ENCODE assay signal across 1 cellular context in genomic region chr6:26389349-26389799, GRCh38.
TF ChIP-seq lines count a peak whose summit lies in the region.

No MANE protein-coding gene starts in this region.

TF ChIP-seq in K562, 482 proteins besides CTCF, POLR2A, EP300 and RAD21 (continued from another document and continues in another):
- TF ChIP-seq, protein P1, sequence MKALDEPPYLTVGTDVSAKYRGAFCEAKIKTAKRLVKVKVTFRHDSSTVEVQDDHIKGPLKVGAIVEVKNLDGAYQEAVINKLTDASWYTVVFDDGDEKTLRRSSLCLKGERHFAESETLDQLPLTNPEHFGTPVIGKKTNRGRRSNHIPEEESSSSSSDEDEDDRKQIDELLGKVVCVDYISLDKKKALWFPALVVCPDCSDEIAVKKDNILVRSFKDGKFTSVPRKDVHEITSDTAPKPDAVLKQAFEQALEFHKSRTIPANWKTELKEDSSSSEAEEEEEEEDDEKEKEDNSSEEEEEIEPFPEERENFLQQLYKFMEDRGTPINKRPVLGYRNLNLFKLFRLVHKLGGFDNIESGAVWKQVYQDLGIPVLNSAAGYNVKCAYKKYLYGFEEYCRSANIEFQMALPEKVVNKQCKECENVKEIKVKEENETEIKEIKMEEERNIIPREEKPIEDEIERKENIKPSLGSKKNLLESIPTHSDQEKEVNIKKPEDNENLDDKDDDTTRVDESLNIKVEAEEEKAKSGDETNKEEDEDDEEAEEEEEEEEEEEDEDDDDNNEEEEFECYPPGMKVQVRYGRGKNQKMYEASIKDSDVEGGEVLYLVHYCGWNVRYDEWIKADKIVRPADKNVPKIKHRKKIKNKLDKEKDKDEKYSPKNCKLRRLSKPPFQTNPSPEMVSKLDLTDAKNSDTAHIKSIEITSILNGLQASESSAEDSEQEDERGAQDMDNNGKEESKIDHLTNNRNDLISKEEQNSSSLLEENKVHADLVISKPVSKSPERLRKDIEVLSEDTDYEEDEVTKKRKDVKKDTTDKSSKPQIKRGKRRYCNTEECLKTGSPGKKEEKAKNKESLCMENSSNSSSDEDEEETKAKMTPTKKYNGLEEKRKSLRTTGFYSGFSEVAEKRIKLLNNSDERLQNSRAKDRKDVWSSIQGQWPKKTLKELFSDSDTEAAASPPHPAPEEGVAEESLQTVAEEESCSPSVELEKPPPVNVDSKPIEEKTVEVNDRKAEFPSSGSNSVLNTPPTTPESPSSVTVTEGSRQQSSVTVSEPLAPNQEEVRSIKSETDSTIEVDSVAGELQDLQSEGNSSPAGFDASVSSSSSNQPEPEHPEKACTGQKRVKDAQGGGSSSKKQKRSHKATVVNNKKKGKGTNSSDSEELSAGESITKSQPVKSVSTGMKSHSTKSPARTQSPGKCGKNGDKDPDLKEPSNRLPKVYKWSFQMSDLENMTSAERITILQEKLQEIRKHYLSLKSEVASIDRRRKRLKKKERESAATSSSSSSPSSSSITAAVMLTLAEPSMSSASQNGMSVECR (CRISPR knock-in tag; IDR thresholded peaks at IDR 0.05) = no peak
- TF ChIP-seq ZBTB40 (IDR thresholded peaks at IDR 0.05) (no peak), ZBTB40 (CRISPR knock-in tag; IDR thresholded peaks at IDR 0.05) (no peak), CBX1 (IDR thresholded peaks at IDR 0.05; ENCODE audit: low read depth) (no peak), TCF7L2 (IDR thresholded peaks at IDR 0.05; ENCODE audit: low read depth, low read length) (no peak), NCOR1 (IDR thresholded peaks at IDR 0.05) (no peak), SIN3B (IDR thresholded peaks at IDR 0.05; ENCODE audit: low read depth) (no peak), EHMT2 (IDR thresholded peaks at IDR 0.05) (peak; percentile 56; the same call in 1 of the 2 replicates), MCM3 (IDR thresholded peaks at IDR 0.05) (no peak), NFIX (CRISPR knock-in tag; IDR thresholded peaks at IDR 0.05; ENCODE audit: low read depth) (no peak), LEF1 (IDR thresholded peaks at IDR 0.05) (no peak), DMBX1 (CRISPR knock-in tag; IDR thresholded peaks at IDR 0.05; ENCODE audit: borderline replicate concordance) (no peak), NFE2 (IDR thresholded peaks at IDR 0.05; ENCODE audit: low read depth) (peak; percentile 62), PHF8 (IDR thresholded peaks at IDR 0.05; ENCODE audit: borderline replicate concordance, low read length) (no peak), ZNF583 (CRISPR knock-in tag; IDR thresholded peaks at IDR 0.05) (no peak), PTTG1 (tag; IDR thresholded peaks at IDR 0.05; ENCODE audit: low read depth) (no peak), CSDE1 (IDR thresholded peaks at IDR 0.05) (no peak), KDM1A (IDR thresholded peaks at IDR 0.05) (peak; percentile 24 to 31; a peak in 1 of 4 replicates), ZNF398 (CRISPR knock-in tag; IDR thresholded peaks at IDR 0.05) (no peak), ZNF277 (CRISPR knock-in tag; IDR thresholded peaks at IDR 0.05; ENCODE audit: borderline replicate concordance) (no peak), TGIF2 (CRISPR knock-in tag; IDR thresholded peaks at IDR 0.05) (no peak), NR3C1 (CRISPR knock-in tag; IDR thresholded peaks at IDR 0.05) (no peak), MAFK (IDR thresholded peaks at IDR 0.05; ENCODE audit: low read length) (peak; percentile 96), L3MBTL2 (IDR thresholded peaks at IDR 0.05) (no peak)
- TF ChIP-seq, protein P2, sequence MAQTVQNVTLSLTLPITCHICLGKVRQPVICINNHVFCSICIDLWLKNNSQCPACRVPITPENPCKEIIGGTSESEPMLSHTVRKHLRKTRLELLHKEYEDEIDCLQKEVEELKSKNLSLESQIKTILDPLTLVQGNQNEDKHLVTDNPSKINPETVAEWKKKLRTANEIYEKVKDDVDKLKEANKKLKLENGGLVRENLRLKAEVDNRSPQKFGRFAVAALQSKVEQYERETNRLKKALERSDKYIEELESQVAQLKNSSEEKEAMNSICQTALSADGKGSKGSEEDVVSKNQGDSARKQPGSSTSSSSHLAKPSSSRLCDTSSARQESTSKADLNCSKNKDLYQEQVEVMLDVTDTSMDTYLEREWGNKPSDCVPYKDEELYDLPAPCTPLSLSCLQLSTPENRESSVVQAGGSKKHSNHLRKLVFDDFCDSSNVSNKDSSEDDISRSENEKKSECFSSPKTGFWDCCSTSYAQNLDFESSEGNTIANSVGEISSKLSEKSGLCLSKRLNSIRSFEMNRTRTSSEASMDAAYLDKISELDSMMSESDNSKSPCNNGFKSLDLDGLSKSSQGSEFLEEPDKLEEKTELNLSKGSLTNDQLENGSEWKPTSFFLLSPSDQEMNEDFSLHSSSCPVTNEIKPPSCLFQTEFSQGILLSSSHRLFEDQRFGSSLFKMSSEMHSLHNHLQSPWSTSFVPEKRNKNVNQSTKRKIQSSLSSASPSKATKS (CRISPR knock-in tag; IDR thresholded peaks at IDR 0.05) = no peak
- TF ChIP-seq, protein P3, sequence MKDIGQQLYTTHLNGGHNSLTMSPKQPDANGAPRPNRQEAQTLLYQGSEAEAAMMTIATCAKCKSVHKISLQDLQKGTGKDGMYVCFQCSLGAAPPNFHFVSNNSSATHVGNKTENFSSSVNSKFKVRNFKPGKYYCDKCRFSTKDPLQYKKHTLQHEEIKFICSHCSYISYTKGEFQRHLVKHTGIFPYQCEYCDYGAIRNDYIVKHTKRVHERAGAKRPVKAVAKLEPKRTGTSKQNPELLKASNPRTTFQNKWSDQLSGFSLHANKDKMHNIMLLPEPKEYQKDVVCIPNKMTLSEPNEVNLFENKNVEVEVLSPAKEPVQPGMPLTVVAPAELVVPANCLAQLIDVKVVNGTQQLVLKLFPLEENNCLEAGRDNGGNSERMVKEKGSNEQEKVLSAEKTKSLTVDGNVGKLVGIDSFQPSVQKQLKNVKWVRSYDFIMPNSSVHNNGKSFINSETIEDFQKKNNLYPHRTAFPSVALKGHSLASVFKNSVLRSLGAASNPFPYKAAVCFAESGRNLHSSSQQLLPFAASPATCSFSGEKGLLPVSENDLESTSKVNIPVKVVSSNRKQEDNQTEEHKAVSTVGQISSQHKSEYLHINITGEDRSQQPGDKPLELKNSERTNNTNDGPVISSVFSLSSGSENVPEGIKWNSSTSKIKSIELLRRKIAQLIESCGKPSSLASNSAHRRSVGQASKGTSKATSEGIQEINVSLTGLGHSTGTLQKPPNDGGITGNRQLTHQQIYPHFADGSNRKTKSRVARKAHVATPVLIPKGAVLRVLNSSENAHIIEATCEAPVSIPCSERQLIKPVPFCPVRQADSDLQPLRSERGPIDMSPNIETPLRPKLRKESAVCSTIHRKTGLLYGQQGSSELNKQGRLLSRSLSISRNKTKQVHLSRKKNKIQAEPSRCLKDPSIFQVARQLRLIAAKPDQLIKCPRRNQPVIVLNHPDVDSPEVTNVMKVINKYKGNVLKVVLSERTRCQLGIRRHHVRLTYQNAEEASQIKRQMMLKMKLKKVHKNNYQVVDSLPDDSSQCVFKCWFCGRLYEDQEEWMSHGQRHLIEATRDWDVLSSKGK (CRISPR knock-in tag; IDR thresholded peaks at IDR 0.05) = no peak
- TF ChIP-seq, protein P4, sequence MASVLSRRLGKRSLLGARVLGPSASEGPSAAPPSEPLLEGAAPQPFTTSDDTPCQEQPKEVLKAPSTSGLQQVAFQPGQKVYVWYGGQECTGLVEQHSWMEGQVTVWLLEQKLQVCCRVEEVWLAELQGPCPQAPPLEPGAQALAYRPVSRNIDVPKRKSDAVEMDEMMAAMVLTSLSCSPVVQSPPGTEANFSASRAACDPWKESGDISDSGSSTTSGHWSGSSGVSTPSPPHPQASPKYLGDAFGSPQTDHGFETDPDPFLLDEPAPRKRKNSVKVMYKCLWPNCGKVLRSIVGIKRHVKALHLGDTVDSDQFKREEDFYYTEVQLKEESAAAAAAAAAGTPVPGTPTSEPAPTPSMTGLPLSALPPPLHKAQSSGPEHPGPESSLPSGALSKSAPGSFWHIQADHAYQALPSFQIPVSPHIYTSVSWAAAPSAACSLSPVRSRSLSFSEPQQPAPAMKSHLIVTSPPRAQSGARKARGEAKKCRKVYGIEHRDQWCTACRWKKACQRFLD (CRISPR knock-in tag; IDR thresholded peaks at IDR 0.05) = no peak
- TF ChIP-seq, protein P5, sequence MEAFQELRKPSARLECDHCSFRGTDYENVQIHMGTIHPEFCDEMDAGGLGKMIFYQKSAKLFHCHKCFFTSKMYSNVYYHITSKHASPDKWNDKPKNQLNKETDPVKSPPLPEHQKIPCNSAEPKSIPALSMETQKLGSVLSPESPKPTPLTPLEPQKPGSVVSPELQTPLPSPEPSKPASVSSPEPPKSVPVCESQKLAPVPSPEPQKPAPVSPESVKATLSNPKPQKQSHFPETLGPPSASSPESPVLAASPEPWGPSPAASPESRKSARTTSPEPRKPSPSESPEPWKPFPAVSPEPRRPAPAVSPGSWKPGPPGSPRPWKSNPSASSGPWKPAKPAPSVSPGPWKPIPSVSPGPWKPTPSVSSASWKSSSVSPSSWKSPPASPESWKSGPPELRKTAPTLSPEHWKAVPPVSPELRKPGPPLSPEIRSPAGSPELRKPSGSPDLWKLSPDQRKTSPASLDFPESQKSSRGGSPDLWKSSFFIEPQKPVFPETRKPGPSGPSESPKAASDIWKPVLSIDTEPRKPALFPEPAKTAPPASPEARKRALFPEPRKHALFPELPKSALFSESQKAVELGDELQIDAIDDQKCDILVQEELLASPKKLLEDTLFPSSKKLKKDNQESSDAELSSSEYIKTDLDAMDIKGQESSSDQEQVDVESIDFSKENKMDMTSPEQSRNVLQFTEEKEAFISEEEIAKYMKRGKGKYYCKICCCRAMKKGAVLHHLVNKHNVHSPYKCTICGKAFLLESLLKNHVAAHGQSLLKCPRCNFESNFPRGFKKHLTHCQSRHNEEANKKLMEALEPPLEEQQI (IDR thresholded peaks at IDR 0.05) = no peak
